In the genomic region with DNA sequence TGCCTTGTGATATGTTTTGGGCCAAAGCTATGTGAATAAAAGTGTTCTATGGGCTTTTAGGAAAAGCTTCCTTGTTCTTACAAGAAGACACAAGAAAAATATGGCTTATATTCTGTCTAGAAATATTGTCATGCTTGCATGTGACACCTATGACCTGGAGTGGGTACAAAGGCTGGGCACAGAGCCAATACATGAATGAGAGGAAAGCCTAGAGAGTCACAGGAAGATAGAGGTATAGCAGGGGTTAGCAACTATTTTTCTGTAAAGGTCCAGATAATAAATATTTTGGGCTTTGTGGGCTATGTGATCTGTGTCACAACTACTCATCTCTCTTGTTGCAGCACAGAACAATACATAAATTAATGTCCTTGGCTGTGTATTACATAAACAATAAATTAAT, we compare ENCODE assay signal across 18 cellular contexts.
"Had no signal": no experiment of that assay in that cellular context is flagged by ENCODE, and none has a peak within 500 bp of the region (broad histone marks: within the 10 kb centered on the region; RNA-seq: fewer than 3 reads in every experiment).

No MANE protein-coding gene starts in this region.

- ATAC-seq: activated T-cell treated with anti-CD3 and anti-CD28 coated beads, Interleukin-2, amount 50 U/mL, for 72 hours; heart right ventricle; mucosa of descending colon; stimulated activated effector memory CD8-positive, alpha-beta T cell treated with anti-CD3 and anti-CD28 coated beads, Interleukin-12 subunit alpha, Interleukin-12 subunit beta, amount 100 ng/mL, for 72 hours had no signal

- DNase-seq: activated CD4-positive, alpha-beta T cell treated with anti-CD3 and anti-CD28 coated beads for 1 hour; activated CD8-positive, alpha-beta memory T cell treated with anti-CD3 and anti-CD28 coated beads for 24 hours; activated CD8-positive, alpha-beta memory T cell treated with anti-CD3 and anti-CD28 coated beads, Interleukin-2, amount 50 U/mL, for 48 hours; activated effector memory CD4-positive, alpha-beta T cell treated with anti-CD3 and anti-CD28 coated beads, Interleukin-2, amount 50 U/mL, for 16 hours; activated naive CD4-positive, alpha-beta T cell treated with anti-CD3 and anti-CD28 coated beads, Interleukin-2, amount 50 U/mL, for 16 hours; activated T-cell treated with anti-CD3 and anti-CD28 coated beads, Interleukin-2, amount 50 U/mL, for 72 hours; effector CD8-positive, alpha-beta T cell; esophagus squamous epithelium; heart right ventricle; immature natural killer cell; kidney glomerular epithelial cell; left ventricle myocardium inferior; mucosa of descending colon; naive B cell; stimulated activated CD4-positive, alpha-beta T cell treated with anti-CD3 and anti-CD28 coated beads, Interleukin-15, amount 100 ng/mL, for 24 hours; stimulated activated CD4-positive, alpha-beta T cell treated with anti-CD3 and anti-CD28 coated beads, Interleukin-4, amount 100 ng/mL, for 1 hour; stomach had no signal
